ENCODE assay signal across 8 cellular contexts in genomic region chr2:33477473-33478468, GRCh38. TPM values are rescaled to one million over a fixed set of nuclear protein-coding genes. Genes with fewer than 3 reads are reported as not detected.
DNase-seq lines count a peak whose midpoint lies in the region; ATAC-seq and TF ChIP-seq lines count a peak whose summit lies in the region.

No MANE protein-coding gene starts in this region.

- no peak overlapping the region for H2AFZ ChIP-seq in OCI-LY3 (ENCODE audit: low read depth, low read length)

- peak overlapping the region; percentile 100 for H3K9ac ChIP-seq in OCI-LY3 (ENCODE audit: low read length)
- no peak overlapping the region for H3K9ac ChIP-seq in endocrine pancreas (ENCODE audit: control insufficient read depth, insufficient read depth, low read length)

- H3K27ac ChIP-seq in OCI-LY3 (ENCODE audit: low read length) (peak overlapping the region; percentile 97), neutrophil (peak overlapping the region; percentile 85)

- no peaks in the 10 kb centered on the region for H4K20me1 ChIP-seq in OCI-LY3 (ENCODE audit: insufficient read depth, low read length)

- DNase-seq in occipital lobe (lab: John Stamatoyannopoulos, UW) (no peak), NCI-H2029 (lab: John Stamatoyannopoulos, UW) (no peak), NCI-H2196 treated with DMSO at 0.1 percent for 48 hours (lab: John Stamatoyannopoulos, UW; ENCODE audit: unreplicated experiment) (no peak)

- H3K4me3 ChIP-seq in OCI-LY3 (ENCODE audit: low read length) (peak overlapping the region; percentile 87), endocrine pancreas (ENCODE audit: control insufficient read depth, insufficient read depth, low read length) (peak overlapping the region; percentile 91), neutrophil (ENCODE audit: low read depth in 1 of 2, low read length in 1 of 2) (peak overlapping the region; percentile 16 to 28)

- peak overlapping the region; percentile 96 for H3K4me2 ChIP-seq in OCI-LY3 (ENCODE audit: low read length)

- H3K4me1 ChIP-seq in OCI-LY3 (ENCODE audit: low read length) (peaks cover 69% of the 10 kb centered on the region), endocrine pancreas (ENCODE audit: control insufficient read depth, insufficient read depth, low read length) (peaks cover 4% of the 10 kb centered on the region), neutrophil (ENCODE audit: control insufficient read depth in 1 of 2, insufficient read depth in 1 of 2, low read depth in 1 of 2, low read length in 1 of 2) (peaks cover 12 to 19% of the 10 kb centered on the region in 2 experiments)

- TF ChIP-seq CTCF in OCI-LY3 (IDR thresholded peaks at IDR 0.05; ENCODE audit: low read depth, low read length) = no peak
- no peak for TF ChIP-seq CTCF in neutrophil (IDR thresholded peaks at IDR 0.05)

- peaks cover 71% of the 10 kb centered on the region for H3K79me2 ChIP-seq in OCI-LY3 (ENCODE audit: low read length)

- H3K9me3 ChIP-seq in OCI-LY3 (ENCODE audit: insufficient read depth, low read length) = peaks cover 5% of the 10 kb centered on the region; the same call in 1 of the 2 replicates
- H3K9me3 ChIP-seq in endocrine pancreas (ENCODE audit: control insufficient read depth, low read length) = no peaks in the 10 kb centered on the region
- no peaks in the 10 kb centered on the region for H3K9me3 ChIP-seq in neutrophil

- H3K36me3 ChIP-seq in OCI-LY3 (replicated peaks; ENCODE audit: low read depth, low read length) (peaks cover 37% of the 10 kb centered on the region), endocrine pancreas (ENCODE audit: control insufficient read depth, insufficient read depth, low read length) (no peaks in the 10 kb centered on the region), neutrophil (no peaks in the 10 kb centered on the region)

- H3K27me3 ChIP-seq in OCI-LY3 (ENCODE audit: low read depth, low read length) (no peaks in the 10 kb centered on the region), endocrine pancreas (ENCODE audit: control insufficient read depth, insufficient read depth, low read length) (no peaks in the 10 kb centered on the region), neutrophil (no peaks in the 10 kb centered on the region)

- peak; percentile 26 for ATAC-seq in GM18520 (IDR thresholded peaks at IDR 0.05; ENCODE audit: unreplicated experiment)
- peak; percentile 27 for ATAC-seq in HG02642 (IDR thresholded peaks at IDR 0.05; ENCODE audit: poor library complexity, unreplicated experiment)

RNA-seq across cellular contexts. Expression of gene RASGRP3, which starts 1.3 kb away (rescaled TPM):
- 11.1 TPM for total RNA-seq in occipital lobe

Comparison
In these comparisons a context has a peak if more than half of its experiments do, and no peak if none do; other contexts are left out.
1. H3K4me3 ChIP-seq: peak in every context shown above with its lines; median percentile 91 in endocrine pancreas; 87 in OCI-LY3; 22 in neutrophil.